Comparison of ENCODE assay signal across 10 cellular contexts in the genomic region with DNA sequence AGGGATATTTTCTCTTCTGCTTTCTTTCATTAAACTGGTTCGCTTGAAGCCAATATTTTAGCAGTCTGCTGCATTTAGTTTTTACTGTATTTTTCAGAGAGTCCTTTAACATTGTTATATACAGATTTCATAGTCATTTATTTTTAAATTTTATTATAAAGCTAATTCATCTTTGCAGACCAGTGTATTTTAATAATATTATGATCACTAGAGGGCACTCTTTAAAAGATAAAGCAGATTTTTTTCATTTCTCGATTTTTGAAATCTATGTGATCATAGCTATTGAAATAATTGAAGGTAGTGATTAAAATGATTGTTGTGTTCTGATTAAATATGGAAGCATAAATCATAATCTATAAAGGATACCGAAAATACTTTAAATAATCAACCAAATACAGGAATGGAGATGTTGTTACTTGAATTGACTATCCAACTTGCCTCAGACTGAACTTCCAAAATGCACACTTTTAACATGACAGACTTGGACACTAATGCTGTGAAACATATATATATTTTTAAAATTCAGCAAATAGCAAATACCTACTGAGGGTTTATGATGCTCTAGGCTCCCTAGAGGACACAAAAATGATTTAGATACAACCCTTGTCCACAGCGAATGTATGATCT. TPM values are rescaled to one million over a fixed set of nuclear protein-coding genes. Genes with fewer than 3 reads are reported as not detected.
DNase-seq lines count a peak whose midpoint lies in the region; ATAC-seq, FAIRE-seq and TF ChIP-seq lines count a peak whose summit lies in the region.
"Had no signal": no experiment of that assay in that cellular context is flagged by ENCODE, and none has a peak within 500 bp of the region (broad histone marks: within the 10 kb centered on the region; RNA-seq: fewer than 3 reads in every experiment).

No MANE protein-coding gene starts in this region.

- no peaks in the 10 kb centered on the region for H3K9me2 ChIP-seq in hepatocyte (replicated peaks; ENCODE audit: insufficient read depth)

- no peak overlapping the region for H2AFZ ChIP-seq in hepatocyte

- H3K27me3 ChIP-seq in Peyer's patch: no peaks in the 10 kb centered on the region
- no peaks in the 10 kb centered on the region for H3K27me3 ChIP-seq in hepatocyte
- H3K27me3 ChIP-seq in vagina: no peaks in the 10 kb centered on the region

- H3K36me3 ChIP-seq in Peyer's patch (no peaks in the 10 kb centered on the region), hepatocyte (replicated peaks; ENCODE audit: insufficient read depth, low read depth) (no peaks in the 10 kb centered on the region), vagina (no peaks in the 10 kb centered on the region)

- H4K20me1 ChIP-seq in hepatocyte (ENCODE audit: insufficient read depth, poor library complexity, severe bottlenecking): no peaks in the 10 kb centered on the region

- H3K27ac ChIP-seq in Peyer's patch: no peak overlapping the region
- no peak overlapping the region for H3K27ac ChIP-seq in hepatocyte
- no peak overlapping the region for H3K27ac ChIP-seq in vagina

- intact Hi-C loops in vagina (cut with DNase I): loop anchor here (2.0 kb wide), 1 partner anchor 128 kb away; no protein-coding TSS in a partner anchor

- TF ChIP-seq CTCF in Peyer's patch (IDR thresholded peaks at IDR 0.05): peak in 4 of 6 experiments; percentile 1 to 52 (median 24)
- TF ChIP-seq CTCF in hepatocyte (IDR thresholded peaks at IDR 0.05; ENCODE audit: poor library complexity): peak; percentile 61
- peak in 1 of 3 experiments; percentile 10 for TF ChIP-seq CTCF in vagina (IDR thresholded peaks at IDR 0.05)

- WGBS in hepatocyte (ENCODE audit: low lambda C conversion rate, missing lambda C conversion rate): 83% methylated on average over 4 of the region's 4 CpGs

- no peak for ATAC-seq in HG03521 (IDR thresholded peaks at IDR 0.05; ENCODE audit: unreplicated experiment)
- no peak for ATAC-seq in HG03439 (IDR thresholded peaks at IDR 0.05; ENCODE audit: unreplicated experiment)

- peaks cover 58% of the 10 kb centered on the region for H3K79me2 ChIP-seq in hepatocyte

- peak; percentile 46 for FAIRE-seq in GM12892 (lab: Jason Lieb, UNC)

- DNase-seq in ACHN: peak; percentile 33
- no peak for DNase-seq in GM12892 (ENCODE audit: insufficient read length)
- DNase-seq in Peyer's patch: no peak
- DNase-seq in hepatocyte (ENCODE audit: low spot score): no peak
- DNase-seq in vagina (ENCODE audit: extremely low spot score in 2 of 2): no peak
- DNase-seq in stimulated activated CD4-positive, alpha-beta T cell treated with anti-CD3 and anti-CD28 coated beads, Interleukin-4, amount 100 ng/mL, for 24 hours: no peak
- DNase-seq: amygdala, GOT3 had no signal

- H3K4me1 ChIP-seq in Peyer's patch: no peaks in the 10 kb centered on the region
- H3K4me1 ChIP-seq in hepatocyte (ENCODE audit: insufficient read depth): no peaks in the 10 kb centered on the region
- H3K4me1 ChIP-seq in vagina: no peaks in the 10 kb centered on the region

- TF ChIP-seq POLR2A in GM12892 (IDR thresholded peaks at IDR 0.05; ENCODE audit: low read depth, low read length): no peak
- no peak for TF ChIP-seq POLR2A in Peyer's patch (IDR thresholded peaks at IDR 0.05)
- no peak for TF ChIP-seq POLR2A in vagina (IDR thresholded peaks at IDR 0.05)

- in situ Hi-C loops in ACHN (cut with HindIII; ENCODE audit: low pct_ligation_motif_present, low pct_unique_long_range_greater_than_20kb, low sequenced_read_pairs): no loop called here

- H3K4me3 ChIP-seq in Peyer's patch (no peak overlapping the region), hepatocyte (no peak overlapping the region), vagina (no peak overlapping the region)

- H3K9me3 ChIP-seq in Peyer's patch (no peaks in the 10 kb centered on the region), hepatocyte (ENCODE audit: low read depth) (no peaks in the 10 kb centered on the region), vagina (no peaks in the 10 kb centered on the region)

- H3K4me2 ChIP-seq in hepatocyte: no peak overlapping the region

RNA-seq across cellular contexts. Expression of a gene that starts 35.2 kb away (rescaled TPM):
- 61.1 TPM for polyA plus RNA-seq in GM12892 (2012; ENCODE audit: missing spikeins)
- total RNA-seq in Peyer's patch (10 to 100 TPM; 26.8 to 39.6 (median 29.8) TPM), hepatocyte (28.3 and 38.5 TPM in 2 replicates), vagina (15.2 TPM)
- 31.2 and 35.7 TPM in 2 replicates for polyA plus RNA-seq in hepatocyte
